ENCODE assay signal across 12 cellular contexts in genomic region chr20:21640556-21640955, GRCh38.
A peak's percentile ranks its signal among the peaks of the same experiment; 100 is the strongest.
DNase-seq lines count a peak whose midpoint lies in the region; ATAC-seq and TF ChIP-seq lines count a peak whose summit lies in the region.
"Had no signal": no experiment of that assay in that cellular context is flagged by ENCODE, and none has a peak within 500 bp of the region (broad histone marks: within the 10 kb centered on the region; RNA-seq: fewer than 3 reads in every experiment).

No MANE protein-coding gene starts in this region.

- H3K27me3 ChIP-seq in GM23338 (ENCODE audit: insufficient read depth), result no peaks in the 10 kb centered on the region
- H3K27me3 ChIP-seq: left lung had no signal

- H3K36me3 ChIP-seq in GM23338 (ENCODE audit: insufficient read depth), result no peaks in the 10 kb centered on the region
- H3K36me3 ChIP-seq: left lung had no signal

- no peak overlapping the region for H3K27ac Mint-ChIP-seq in GM23338
- H3K27ac Mint-ChIP-seq: activated CD4-positive, alpha-beta T cell treated with anti-CD3 and anti-CD28 coated beads, Interleukin-2, amount 10 ng/mL, durations not matched to agents 24 days and 14 days had no signal

- H3F3A ChIP-seq in GM23338 (replicated peaks; ENCODE audit: low read depth), result no peaks in the 10 kb centered on the region

- H3K4me2 ChIP-seq in GM23338, result no peak overlapping the region

- no peaks in the 10 kb centered on the region for H3K9me2 ChIP-seq in GM23338 (ENCODE audit: insufficient read depth)

- no peaks in the 10 kb centered on the region for H3K27me3 Mint-ChIP-seq in GM23338 (ENCODE audit: insufficient read depth, low read depth, poor library complexity)
- peaks cover 7% of the 10 kb centered on the region for H3K27me3 Mint-ChIP-seq in activated T-cell treated with anti-CD3 and anti-CD28 coated beads, Interleukin-2, amount 50 U/mL, for 4 hours (ENCODE audit: low read depth)
- H3K27me3 Mint-ChIP-seq: activated CD4-positive, alpha-beta T cell treated with anti-CD3 and anti-CD28 coated beads, Interleukin-2, amount 10 ng/mL, durations not matched to agents 24 days and 14 days had no signal

- no peaks in the 10 kb centered on the region for H3K36me3 Mint-ChIP-seq in GM23338 (ENCODE audit: low read depth)
- peaks cover 2% of the 10 kb centered on the region for H3K36me3 Mint-ChIP-seq in activated T-cell treated with anti-CD3 and anti-CD28 coated beads, Interleukin-2, amount 50 U/mL, for 4 hours (ENCODE audit: insufficient read depth)

- H3K4me3 ChIP-seq in GM23338, result no peak overlapping the region
- H3K4me3 ChIP-seq: left lung had no signal

- no peaks in the 10 kb centered on the region; the same call in 2 of the 3 replicates for H3K4me1 Mint-ChIP-seq in GM23338
- no peaks in the 10 kb centered on the region for H3K4me1 Mint-ChIP-seq in activated T-cell treated with anti-CD3 and anti-CD28 coated beads, Interleukin-2, amount 50 U/mL, for 4 hours (ENCODE audit: low read depth)
- H3K4me1 Mint-ChIP-seq: activated CD4-positive, alpha-beta T cell treated with anti-CD3 and anti-CD28 coated beads, Interleukin-2, amount 10 ng/mL, durations not matched to agents 24 days and 14 days had no signal

- peak; percentile 99 for ATAC-seq in GM23338
- ATAC-seq in activated T-cell treated with anti-CD3 and anti-CD28 coated beads, Interleukin-2, amount 50 U/mL, for 4 hours, result no peak
- ATAC-seq: left lung, right cardiac atrium had no signal

- H3K4me3 Mint-ChIP-seq in GM23338, result no peak overlapping the region
- no peak overlapping the region for H3K4me3 Mint-ChIP-seq in activated T-cell treated with anti-CD3 and anti-CD28 coated beads, Interleukin-2, amount 50 U/mL, for 4 hours
- H3K4me3 Mint-ChIP-seq: activated CD4-positive, alpha-beta T cell treated with anti-CD3 and anti-CD28 coated beads, Interleukin-2, amount 10 ng/mL, durations not matched to agents 24 days and 14 days had no signal

- DNase-seq in COLO668 (lab: John Stamatoyannopoulos, UW; ENCODE audit: unreplicated experiment), result peak; percentile 39
- peak; percentile 81 for DNase-seq in GM23338 (ENCODE audit: low spot score)
- peak; percentile 9 for DNase-seq in NCI-H345 treated with DMSO at 0.1 percent for 48 hours (lab: John Stamatoyannopoulos, UW; ENCODE audit: unreplicated experiment)
- DNase-seq in cerebellar cortex (ENCODE audit: low spot score), result peak; percentile 4
- no peak for DNase-seq in stimulated activated naive CD4-positive, alpha-beta T cell treated with Interleukin-2 at 50 U/mL for 16 hours (lab: John Stamatoyannopoulos, UW)
- no peak for DNase-seq in substantia nigra (lab: John Stamatoyannopoulos, UW)
- DNase-seq in activated T-cell treated with anti-CD3 and anti-CD28 coated beads, Interleukin-2, amount 50 U/mL, for 4 hours, result no peak
- DNase-seq in midbrain (lab: John Stamatoyannopoulos, UW), result no peak
- DNase-seq: activated CD4-positive, alpha-beta T cell treated with anti-CD3 and anti-CD28 coated beads, Interleukin-2, amount 10 ng/mL, durations not matched to agents 24 days and 14 days; left lung; NCI-H187; right cardiac atrium had no signal

- TF ChIP-seq CTCF in GM23338 (conservative IDR thresholded peaks at IDR 0.05; ENCODE audit: low read depth in 2 of 2), result peak; percentile 72 to 93

- no peaks in the 10 kb centered on the region for H4K20me1 ChIP-seq in GM23338 (replicated peaks; ENCODE audit: insufficient read depth)

- H3K4me1 ChIP-seq in GM23338 (ENCODE audit: insufficient read depth), result no peaks in the 10 kb centered on the region
- H3K4me1 ChIP-seq: left lung had no signal

- H3K9me3 Mint-ChIP-seq in GM23338, result 0 out of 3 replicates have a peak, but pooled peaks cover 3% of the 10 kb centered on the region
- H3K9me3 Mint-ChIP-seq in activated T-cell treated with anti-CD3 and anti-CD28 coated beads, Interleukin-2, amount 50 U/mL, for 4 hours, result peaks cover 12% of the 10 kb centered on the region

- H2AFZ ChIP-seq in GM23338, result no peak overlapping the region

- no peak overlapping the region for H3K27ac ChIP-seq in GM23338 (ENCODE audit: low read depth)
- H3K27ac ChIP-seq in substantia nigra (ENCODE audit: low read depth, low read length, poor library complexity, severe bottlenecking), result no peak overlapping the region
- H3K27ac ChIP-seq: left lung had no signal

- no peaks in the 10 kb centered on the region for H3K79me2 ChIP-seq in GM23338 (replicated peaks; ENCODE audit: insufficient read depth)

TF ChIP-seq in GM23338, 12 proteins besides CTCF, POLR2A, EP300 and RAD21:
- TF ChIP-seq ZNF114 (CRISPR knock-in tag; IDR thresholded peaks at IDR 0.05) (no peak), JUNB (IDR thresholded peaks at IDR 0.05; ENCODE audit: unreplicated experiment) (no peak)
TF ChIP-seq in GM23338: peak in this region for 0.

Comparison
In these comparisons a context has a peak if more than half of its experiments do, and no peak if none do; other contexts are left out.
1. DNase-seq: peak in COLO668 (single experiment), GM23338 (single experiment), NCI-H345 treated with DMSO at 0.1 percent for 48 hours (single experiment) and cerebellar cortex (single experiment); none in stimulated activated naive CD4-positive, alpha-beta T cell treated with Interleukin-2 at 50 U/mL for 16 hours (single experiment), substantia nigra (0 of 49), activated T-cell treated with anti-CD3 and anti-CD28 coated beads, Interleukin-2, amount 50 U/mL, for 4 hours (single experiment) and midbrain (single experiment).